ENCODE assay signal across 8 cellular contexts in genomic region chr10:14608381-14609001, GRCh38.
DNase-seq lines count a peak whose midpoint lies in the region; ATAC-seq and TF ChIP-seq lines count a peak whose summit lies in the region.

No MANE protein-coding gene starts in this region.

- H3K4me1 ChIP-seq in liver (ENCODE audit: control insufficient read depth in 4 of 4, insufficient read depth in 4 of 4, low read length in 3 of 4), result peaks cover 4 to 69% (median 44%) of the 10 kb centered on the region in 4 donors

- H3K9me3 ChIP-seq in liver (ENCODE audit: control insufficient read depth in 4 of 4, low read length in 3 of 4), result no peaks in the 10 kb centered on the region

- no peak overlapping the region for H3K4me3 ChIP-seq in liver (ENCODE audit: low read depth in 1 of 3, low read length in 3 of 3)

- no peaks in the 10 kb centered on the region for H3K27me3 ChIP-seq in liver (ENCODE audit: control insufficient read depth in 4 of 4, insufficient read depth in 4 of 4, low read length in 3 of 4)

- ATAC-seq in GM18502 (IDR thresholded peaks at IDR 0.05; ENCODE audit: poor library complexity, unreplicated experiment) (peak; percentile 42), GM21825 (IDR thresholded peaks at IDR 0.05; ENCODE audit: unreplicated experiment) (peak; percentile 39)

- DNase-seq in NOMO-1 treated with DMSO at 0.1 percent for 48 hours (lab: John Stamatoyannopoulos, UW; ENCODE audit: unreplicated experiment), result peak; percentile 96
- DNase-seq in NCI-H128 (lab: John Stamatoyannopoulos, UW; ENCODE audit: unreplicated experiment), result no peak
- DNase-seq in NCI-H2196 (lab: John Stamatoyannopoulos, UW; ENCODE audit: unreplicated experiment), result no peak
- DNase-seq in superior temporal gyrus (ENCODE audit: extremely low spot score), result no peak
- no peak for DNase-seq in NCI-H446 treated with DMSO at 0.1 percent for 48 hours (lab: John Stamatoyannopoulos, UW)

- H3K9ac ChIP-seq in liver (ENCODE audit: low read depth in 1 of 2, low read length in 2 of 2), result no peak overlapping the region

- no peaks in the 10 kb centered on the region for H3K36me3 ChIP-seq in liver (ENCODE audit: control insufficient read depth in 4 of 4, insufficient read depth in 3 of 4, low read depth in 1 of 4, low read length in 3 of 4)

- no peak for TF ChIP-seq CTCF in liver (IDR thresholded peaks at IDR 0.05; ENCODE audit: low read depth, low read length, missing input control)

- H3K27ac ChIP-seq in liver (ENCODE audit: low read depth in 1 of 2, low read length in 2 of 2), result peak overlapping the region in 1 of 2 donors; percentile 69

- peak; percentile 0 to 58 for TF ChIP-seq RAD21 in liver (IDR thresholded peaks at IDR 0.05)

- WGBS in liver, result 67% methylated on average over 4 of the region's 4 CpGs

TF ChIP-seq in liver, 16 proteins besides CTCF, POLR2A, EP300 and RAD21:
- TF ChIP-seq GABPA (IDR thresholded peaks at IDR 0.05 in 1 of 2, conservative IDR thresholded peaks at IDR 0.05 in 1 of 2) (no peak), YY1 (IDR thresholded peaks at IDR 0.05) (peak; percentile 62), NR2F2 (IDR thresholded peaks at IDR 0.05) (no peak), REST (IDR thresholded peaks at IDR 0.05) (no peak), SP1 (IDR thresholded peaks at IDR 0.05) (peak; percentile 61), HNF4A (conservative IDR thresholded peaks at IDR 0.05) (peak; percentile 78), ZBTB33 (IDR thresholded peaks at IDR 0.05) (no peak), FOXA2 (IDR thresholded peaks at IDR 0.05) (no peak), JUND (IDR thresholded peaks at IDR 0.05) (no peak), ATF3 (IDR thresholded peaks at IDR 0.05) (no peak), MAX (IDR thresholded peaks at IDR 0.05) (peak; percentile 77), EGR1 (IDR thresholded peaks at IDR 0.05; ENCODE audit: low read depth in 2 of 2) (no peak), TAF1 (conservative IDR thresholded peaks at IDR 0.05) (no peak), RXRA (IDR thresholded peaks at IDR 0.05) (peak; percentile 19 to 42), FOXA1 (IDR thresholded peaks at IDR 0.05) (no peak), HNF4G (IDR thresholded peaks at IDR 0.05) (peak; percentile 46)
